Comparison of ENCODE assay signal across 29 cellular contexts in genomic region chr18:9386872-9387271, GRCh38.
"Had no signal": no experiment of that assay in that cellular context is flagged by ENCODE, and none has a peak within 500 bp of the region (broad histone marks: within the 10 kb centered on the region; RNA-seq: fewer than 3 reads in every experiment).

No MANE protein-coding gene starts in this region.

- H3K4me2 ChIP-seq: neural progenitor cell had no signal

- H3K27ac Mint-ChIP-seq: natural killer cell; nephron; neural progenitor cell; progenitor cell of endocrine pancreas; stimulated activated effector memory CD8-positive, alpha-beta T cell treated with anti-CD3 and anti-CD28 coated beads, Interleukin-12 subunit alpha, Interleukin-12 subunit beta, amount 100 ng/mL, for 72 hours; stimulated activated naive B cell treated with anti-CD40 and anti-IgM and Interleukin-4, amounts not matched to agents 10 μg/mL and 1 μg/mL and 100 μg/mL, for 72 hours; stimulated activated naive CD8-positive, alpha-beta T cell treated with anti-CD3 and anti-CD28 coated beads, Interleukin-15, Interleukin-2, amounts not matched to agents 100 ng/mL and 50 ng/mL, for 24 hours had no signal

- H3K4me3 ChIP-seq: neural progenitor cell, ovary, psoas muscle, right lobe of liver, sigmoid colon, stomach, thoracic aorta, thyroid gland, tibial nerve, upper lobe of left lung, vagina had no signal

- H3K9me3 ChIP-seq: sigmoid colon, thyroid gland, upper lobe of left lung had no signal

- H3K27me3 ChIP-seq: neural progenitor cell, ovary, right lobe of liver, sigmoid colon, stomach, thyroid gland, tibial nerve, upper lobe of left lung, vagina had no signal

- H3K36me3 ChIP-seq: neural progenitor cell, ovary, right lobe of liver, thyroid gland, vagina had no signal

- H3K27me3 Mint-ChIP-seq: progenitor cell of endocrine pancreas; stimulated activated naive B cell treated with anti-CD40 and anti-IgM and Interleukin-4, amounts not matched to agents 10 μg/mL and 1 μg/mL and 100 μg/mL, for 72 hours; stimulated activated naive CD8-positive, alpha-beta T cell treated with anti-CD3 and anti-CD28 coated beads, Interleukin-15, Interleukin-2, amounts not matched to agents 100 ng/mL and 50 ng/mL, for 24 hours had no signal

- H3K9ac ChIP-seq: neural progenitor cell, parathyroid adenoma had no signal

- H2AFZ ChIP-seq: neural progenitor cell, parathyroid adenoma had no signal

- DNase-seq: natural killer cell; occipital lobe; ovary; posterior cingulate gyrus; psoas muscle; right cardiac atrium; right lobe of liver; sigmoid colon; small intestine; stimulated activated CD4-positive, alpha-beta T cell treated with anti-CD3 and anti-CD28 coated beads, Interleukin-15, amount 100 ng/mL, for 24 hours; stimulated activated CD4-positive, alpha-beta T cell treated with anti-CD3 and anti-CD28 coated beads, Interleukin-2, amount 100 ng/mL, for 24 hours; stimulated activated CD4-positive, alpha-beta T cell treated with anti-CD3 and anti-CD28 coated beads, Interleukin-2, amount 100 ng/mL, for 48 hours; stimulated activated CD4-positive, alpha-beta T cell treated with anti-CD3 and anti-CD28 coated beads, Interleukin-4, amount 100 ng/mL, for 24 hours; stimulated activated naive B cell treated with anti-CD40 and anti-IgM and Interleukin-4, amounts not matched to agents 10 μg/mL and 1 μg/mL and 100 μg/mL, for 72 hours; stimulated activated naive CD4-positive, alpha-beta T cell treated with Interleukin-2 at 50 U/mL for 16 hours; stomach; thyroid gland; trophoblast cell; upper lobe of left lung had no signal

- H3K9me3 Mint-ChIP-seq: stimulated activated effector memory CD8-positive, alpha-beta T cell treated with anti-CD3 and anti-CD28 coated beads, Interleukin-12 subunit alpha, Interleukin-12 subunit beta, amount 100 ng/mL, for 72 hours had no signal

- H3K27ac ChIP-seq: neural progenitor cell, ovary, parathyroid adenoma, psoas muscle, right lobe of liver, sigmoid colon, stomach, thoracic aorta, thyroid gland, tibial nerve, upper lobe of left lung, vagina had no signal

- H3K79me2 ChIP-seq: parathyroid adenoma had no signal

- ATAC-seq: natural killer cell; psoas muscle; right cardiac atrium; right lobe of liver; stimulated activated effector memory CD8-positive, alpha-beta T cell treated with anti-CD3 and anti-CD28 coated beads, Interleukin-12 subunit alpha, Interleukin-12 subunit beta, amount 100 ng/mL, for 72 hours; stimulated activated naive B cell treated with anti-CD40 and anti-IgM and Interleukin-4, amounts not matched to agents 10 μg/mL and 1 μg/mL and 100 μg/mL, for 72 hours had no signal

- H3K4me1 ChIP-seq: neural progenitor cell, parathyroid adenoma, psoas muscle, right lobe of liver, sigmoid colon, stomach, thyroid gland, tibial nerve, upper lobe of left lung, vagina had no signal

- FAIRE-seq: small intestine, urothelium cell line had no signal

- H3K4me1 Mint-ChIP-seq: natural killer cell; nephron; neural progenitor cell; stimulated activated effector memory CD8-positive, alpha-beta T cell treated with anti-CD3 and anti-CD28 coated beads, Interleukin-12 subunit alpha, Interleukin-12 subunit beta, amount 100 ng/mL, for 72 hours; stimulated activated naive B cell treated with anti-CD40 and anti-IgM and Interleukin-4, amounts not matched to agents 10 μg/mL and 1 μg/mL and 100 μg/mL, for 72 hours had no signal

- H3K4me3 Mint-ChIP-seq: natural killer cell; nephron; neural progenitor cell; stimulated activated effector memory CD8-positive, alpha-beta T cell treated with anti-CD3 and anti-CD28 coated beads, Interleukin-12 subunit alpha, Interleukin-12 subunit beta, amount 100 ng/mL, for 72 hours; stimulated activated naive B cell treated with anti-CD40 and anti-IgM and Interleukin-4, amounts not matched to agents 10 μg/mL and 1 μg/mL and 100 μg/mL, for 72 hours; stimulated activated naive CD8-positive, alpha-beta T cell treated with anti-CD3 and anti-CD28 coated beads, Interleukin-15, Interleukin-2, amounts not matched to agents 100 ng/mL and 50 ng/mL, for 24 hours had no signal
